In genomic region chr11:8484251-8484650, GRCh38 we compare ENCODE assay signal across 16 cellular contexts.
"Had no signal": no experiment of that assay in that cellular context is flagged by ENCODE, and none has a peak within 500 bp of the region (broad histone marks: within the 10 kb centered on the region; RNA-seq: fewer than 3 reads in every experiment).

No MANE protein-coding gene starts in this region.

- ATAC-seq: foreskin keratinocyte, gastroesophageal sphincter, left colon, left lobe of liver, lower lobe of right lung had no signal

- DNase-seq: dermis blood vessel endothelial cell; dorsolateral prefrontal cortex; effector CD4-positive, alpha-beta T cell; effector memory CD4-positive, alpha-beta T cell; foreskin keratinocyte; heart right ventricle; hippocampal formation; left colon; left ventricle myocardium inferior; lower lobe of right lung; mesendoderm; midbrain had no signal

- H3K27me3 ChIP-seq: dorsolateral prefrontal cortex, esophagus muscularis mucosa, gastroesophageal sphincter, heart right ventricle had no signal

- H3K9me3 ChIP-seq: esophagus muscularis mucosa, gastroesophageal sphincter, lower lobe of right lung had no signal

- H3K4me3 ChIP-seq: coronary artery, dorsolateral prefrontal cortex, esophagus muscularis mucosa, gastroesophageal sphincter, heart right ventricle, left ventricle myocardium inferior, lower lobe of right lung had no signal

- H3K27ac ChIP-seq: coronary artery, dorsolateral prefrontal cortex, esophagus muscularis mucosa, foreskin keratinocyte, gastroesophageal sphincter, left ventricle myocardium inferior, lower lobe of right lung had no signal

- H3K4me1 ChIP-seq: esophagus muscularis mucosa, foreskin keratinocyte, gastroesophageal sphincter, lower lobe of right lung had no signal
